19 cellular contexts compared by ENCODE assay signal in genomic region chr5:66080664-66081063, GRCh38.
DNase-seq lines count a peak whose midpoint lies in the region; ATAC-seq, FAIRE-seq and TF ChIP-seq lines count a peak whose summit lies in the region.
"Had no signal": no experiment of that assay in that cellular context is flagged by ENCODE, and none has a peak within 500 bp of the region (broad histone marks: within the 10 kb centered on the region; RNA-seq: fewer than 3 reads in every experiment).

No MANE protein-coding gene starts in this region.

- in situ Hi-C loops in GM13976 (cut with MboI; ENCODE audit: low sequenced_read_pairs, unreplicated experiment): no loop called here

- no peak for TF ChIP-seq POLR2A in GM12892 (IDR thresholded peaks at IDR 0.05; ENCODE audit: low read depth, low read length)

- H3K9me3 ChIP-seq in upper lobe of right lung: no peaks in the 10 kb centered on the region
- H3K9me3 ChIP-seq: HAP-1 had no signal

- no peak overlapping the region for H3K27ac ChIP-seq in upper lobe of right lung
- H3K27ac ChIP-seq: HL-60 had no signal

- H3K36me3 ChIP-seq in upper lobe of right lung: peaks cover 19% of the 10 kb centered on the region

- peak; percentile 2 for DNase-seq in GM04504 (ENCODE audit: low read depth)
- DNase-seq in amniotic epithelial cell (ENCODE audit: low read depth): peak; percentile 13
- peak; percentile 42 for DNase-seq in fibroblast of peridontal ligament (ENCODE audit: extremely low read depth)
- no peak for DNase-seq in GM12892 (ENCODE audit: insufficient read length)
- no peak for DNase-seq in upper lobe of right lung
- DNase-seq in GM13976 (ENCODE audit: low spot score): no peak
- DNase-seq: DMS 273 treated with DMSO at 0.1 percent for 48 hours, KBM-7, NCI-H1092 treated with DMSO at 0.1 percent for 48 hours, NCI-H1694 treated with DMSO at 0.1 percent for 48 hours, NCI-H2107, NCI-H2227 treated with DMSO at 0.1 percent for 48 hours, NCI-H526 treated with DMSO at 0.1 percent for 48 hours, SHP77 treated with DMSO at 0.1 percent for 48 hours had no signal

- ATAC-seq in upper lobe of right lung: no peak
- no peak for ATAC-seq in HG03442 (IDR thresholded peaks at IDR 0.05; ENCODE audit: unreplicated experiment)

- no peaks in the 10 kb centered on the region for H3K4me1 ChIP-seq in upper lobe of right lung

- H3K27me3 ChIP-seq in upper lobe of right lung: no peaks in the 10 kb centered on the region

- intact Hi-C loops in upper lobe of right lung (cut with DNase I): no loop called here

- no peak overlapping the region for H3K4me3 ChIP-seq in upper lobe of right lung
- H3K4me3 ChIP-seq: HAP-1 had no signal

- FAIRE-seq in A204.1 (lab: Jason Lieb, UNC) (peak; percentile 35), GM12892 (lab: Jason Lieb, UNC) (no peak)
- FAIRE-seq: HTR-8/SVneo had no signal

- TF ChIP-seq CTCF in upper lobe of right lung (IDR thresholded peaks at IDR 0.05) (no peak), GM13976 (IDR thresholded peaks at IDR 0.05; ENCODE audit: borderline replicate concordance, control extremely low read depth, extremely low read depth, insufficient read depth, missing control alignments) (no peak)

Comparison
In these comparisons a context has a peak if more than half of its experiments do, and no peak if none do; other contexts are left out.
1. DNase-seq: peak in GM04504 (single experiment), amniotic epithelial cell (single experiment) and fibroblast of peridontal ligament (single experiment); none in GM12892 (single experiment), upper lobe of right lung (single experiment) and GM13976 (single experiment).